ENCODE assay signal across 24 cellular contexts in genomic region chr10:72152286-72152685, GRCh38.
DNase-seq lines count a peak whose midpoint lies in the region; ATAC-seq, FAIRE-seq and TF ChIP-seq lines count a peak whose summit lies in the region.
"Had no signal": no experiment of that assay in that cellular context is flagged by ENCODE, and none has a peak within 500 bp of the region (broad histone marks: within the 10 kb centered on the region; RNA-seq: fewer than 3 reads in every experiment).

No MANE protein-coding gene starts in this region.

- ATAC-seq in Panc1 (no peak), GM21619 (IDR thresholded peaks at IDR 0.05; ENCODE audit: unreplicated experiment) (no peak), GM21447 (IDR thresholded peaks at IDR 0.05; ENCODE audit: unreplicated experiment) (no peak)
- ATAC-seq: CD8-positive, alpha-beta T cell had no signal

- 0 out of 2 replicates have a peak overlapping the region, but pooled peaks have one; percentile 29 for H3K27ac ChIP-seq in Panc1 (ENCODE audit: low read length)
- H3K27ac ChIP-seq: BLaER1 treated with 17β-estradiol and CSF1 and Interleukin-3, amounts not matched to agents 10 nM and 100 nM; C4-2B had no signal

- DNase-seq in H54 (ENCODE audit: insufficient read length, low spot score), result no peak
- DNase-seq in Panc1 (ENCODE audit: low read depth, low spot score), result no peak
- peak; percentile 55 for DNase-seq in foreskin melanocyte
- peak; percentile 49 for DNase-seq in pons (ENCODE audit: low spot score)
- no peak for DNase-seq in NOMO-1 (lab: John Stamatoyannopoulos, UW; ENCODE audit: unreplicated experiment in 2 of 2)
- DNase-seq in SW 1271 (lab: John Stamatoyannopoulos, UW), result no peak
- DNase-seq: 8988T; AML-193; CD4-positive, alpha-beta T cell; CD8-positive, alpha-beta T cell; COR-L47; DMS 273 treated with DMSO at 0.1 percent for 48 hours; DMS153; DMS53; DMS79 treated with DMSO at 0.1 percent for 48 hours; GF-D8 had no signal

- no peaks in the 10 kb centered on the region for H3K27me3 ChIP-seq in Panc1 (ENCODE audit: control insufficient read depth, insufficient read depth, low read length)
- H3K27me3 ChIP-seq: BLaER1 treated with 17β-estradiol and CSF1 and Interleukin-3, amounts not matched to agents 10 nM and 100 nM had no signal

- CTCF ChIA-PET in Panc1 (lab: Charles Lee), result no interaction called here

- intact Hi-C loops in Panc1 (cut with micrococcal nuclease; ENCODE audit: unreplicated experiment), result no loop called here

- H3K4me1 ChIP-seq in Panc1 (ENCODE audit: control insufficient read depth, insufficient read depth, low read length), result no peaks in the 10 kb centered on the region; the same call in 1 of the 2 replicates
- H3K4me1 ChIP-seq: BLaER1 treated with 17β-estradiol and CSF1 and Interleukin-3, amounts not matched to agents 10 nM and 100 nM had no signal

- H3K36me3 ChIP-seq in Panc1 (ENCODE audit: control insufficient read depth, insufficient read depth, low read length), result peaks cover 6% of the 10 kb centered on the region; the same call in 1 of the 2 replicates

- no peaks in the 10 kb centered on the region for H3K9me3 ChIP-seq in Panc1 (ENCODE audit: control insufficient read depth, insufficient read depth, low read depth, low read length)

- TF ChIP-seq CTCF in Panc1 (IDR thresholded peaks at IDR 0.05), result no peak

- BruUV-seq in Panc1 (replicated peaks; lab: Mats Ljungman, UMichigan), result no TSS peak

- FAIRE-seq in H54 (lab: Jason Lieb, UNC), result peak; percentile 6
- FAIRE-seq: A204.1, G401.6, GM12891, GM19239 had no signal

- POLR2A ChIA-PET in Panc1 (lab: Charles Lee), result no interaction called here

- H3K4me3 ChIP-seq in Panc1 (ENCODE audit: low read depth in 2 of 2, low read length in 2 of 2), result no peak overlapping the region
- H3K4me3 ChIP-seq: BLaER1 treated with 17β-estradiol and CSF1 and Interleukin-3, amounts not matched to agents 10 nM and 100 nM had no signal

- TF ChIP-seq POLR2A in H54 (IDR thresholded peaks at IDR 0.05; ENCODE audit: low read depth, low read length), result no peak

- in situ Hi-C loops in Panc1 (cut with HindIII; ENCODE audit: low pct_unique_long_range_greater_than_20kb, low sequenced_read_pairs), result no loop called here

Comparison
In these comparisons a context has a peak if more than half of its experiments do, and no peak if none do; other contexts are left out.
1. DNase-seq: peak in foreskin melanocyte (single experiment) and pons (single experiment); none in H54 (single experiment), Panc1 (single experiment), NOMO-1 (0 of 2) and SW 1271 (0 of 2).